ENCODE assay signal across 1 cellular context in genomic region chr18:52907522-52907921, GRCh38.
TF ChIP-seq lines count a peak whose summit lies in the region.

No MANE protein-coding gene starts in this region.

TF ChIP-seq in GM23338, 12 proteins besides CTCF, POLR2A, EP300 and RAD21 (continued from another document):
- TF ChIP-seq, protein P1, sequence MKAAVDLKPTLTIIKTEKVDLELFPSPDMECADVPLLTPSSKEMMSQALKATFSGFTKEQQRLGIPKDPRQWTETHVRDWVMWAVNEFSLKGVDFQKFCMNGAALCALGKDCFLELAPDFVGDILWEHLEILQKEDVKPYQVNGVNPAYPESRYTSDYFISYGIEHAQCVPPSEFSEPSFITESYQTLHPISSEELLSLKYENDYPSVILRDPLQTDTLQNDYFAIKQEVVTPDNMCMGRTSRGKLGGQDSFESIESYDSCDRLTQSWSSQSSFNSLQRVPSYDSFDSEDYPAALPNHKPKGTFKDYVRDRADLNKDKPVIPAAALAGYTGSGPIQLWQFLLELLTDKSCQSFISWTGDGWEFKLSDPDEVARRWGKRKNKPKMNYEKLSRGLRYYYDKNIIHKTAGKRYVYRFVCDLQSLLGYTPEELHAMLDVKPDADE (IDR thresholded peaks at IDR 0.05) = no peak
- no peak for TF ChIP-seq POLR2AphosphoS5 (IDR thresholded peaks at IDR 0.05; ENCODE audit: low read depth)
- no peak for TF ChIP-seq ZNF114 (CRISPR knock-in tag; IDR thresholded peaks at IDR 0.05)
- no peak for TF ChIP-seq JUNB (IDR thresholded peaks at IDR 0.05; ENCODE audit: unreplicated experiment)
- TF ChIP-seq EZH2 (IDR thresholded peaks at IDR 0.05; ENCODE audit: low read depth, unreplicated experiment) = no peak
- TF ChIP-seq ZNF462 (CRISPR knock-in tag; IDR thresholded peaks at IDR 0.05) = no peak
- no peak for TF ChIP-seq ZNF331 (CRISPR knock-in tag; IDR thresholded peaks at IDR 0.05; ENCODE audit: low read depth)
- TF ChIP-seq EZH2phosphoT487 (IDR thresholded peaks at IDR 0.05; ENCODE audit: unreplicated experiment) = no peak
- no peak for TF ChIP-seq STAT1 (IDR thresholded peaks at IDR 0.05; ENCODE audit: unreplicated experiment)
- TF ChIP-seq NANOG (IDR thresholded peaks at IDR 0.05; ENCODE audit: borderline replicate concordance) = no peak
